Comparison of ENCODE assay signal across 19 cellular contexts in genomic region chr2:107242811-107243210, GRCh38.
DNase-seq lines count a peak whose midpoint lies in the region; ATAC-seq and TF ChIP-seq lines count a peak whose summit lies in the region.
"Had no signal": no experiment of that assay in that cellular context is flagged by ENCODE, and none has a peak within 500 bp of the region (broad histone marks: within the 10 kb centered on the region; RNA-seq: fewer than 3 reads in every experiment).

No MANE protein-coding gene starts in this region.

- peaks cover 11% of the 10 kb centered on the region for H3F3A ChIP-seq in MM.1S (ENCODE audit: insufficient read depth, low read length)

- no peaks in the 10 kb centered on the region for H3K27me3 ChIP-seq in MM.1S (replicated peaks; ENCODE audit: insufficient read depth, low read length)
- H3K27me3 ChIP-seq: BE2C; BLaER1 treated with 17β-estradiol and CSF1 and Interleukin-3, amounts not matched to agents 10 nM and 100 nM had no signal

- POLR2A ChIA-PET in HEK293T (lab: Yijun Ruan, JAX), result no interaction called here

- CTCF ChIA-PET in HEK293T (lab: Yijun Ruan, JAX), result no interaction called here

- H3K9me3 ChIP-seq in MM.1S (replicated peaks; ENCODE audit: insufficient read depth, low read length), result no peaks in the 10 kb centered on the region
- H3K9me3 ChIP-seq: BE2C; BLaER1 treated with 17β-estradiol and CSF1 and Interleukin-3, amounts not matched to agents 10 nM and 100 nM; HAP-1 had no signal

- peak overlapping the region; percentile 56 for H3K4me2 ChIP-seq in MM.1S (ENCODE audit: low read depth, low read length)

- H3K4me1 ChIP-seq in MM.1S (ENCODE audit: low read length), result peaks cover 23% of the 10 kb centered on the region
- H3K4me1 ChIP-seq: BE2C; BLaER1 treated with 17β-estradiol and CSF1 and Interleukin-3, amounts not matched to agents 10 nM and 100 nM; HAP-1 had no signal

- no peaks in the 10 kb centered on the region for H3K79me2 ChIP-seq in MM.1S (ENCODE audit: low read length)

- H3K4me3 ChIP-seq in MM.1S (ENCODE audit: low read length), result no peak overlapping the region
- H3K4me3 ChIP-seq: BLaER1 treated with 17β-estradiol and CSF1 and Interleukin-3, amounts not matched to agents 10 nM and 100 nM; HAP-1 had no signal

- no peaks in the 10 kb centered on the region for H3K9me2 ChIP-seq in MM.1S (replicated peaks; ENCODE audit: insufficient read depth, low read length)

- no peak overlapping the region; the same call in 1 of the 2 replicates for H3K9ac ChIP-seq in MM.1S (ENCODE audit: low read length)
- H3K9ac ChIP-seq: BLaER1 treated with 17β-estradiol and CSF1 and Interleukin-3, amounts not matched to agents 10 nM and 100 nM had no signal

- no peaks in the 10 kb centered on the region for H3K36me3 ChIP-seq in MM.1S (replicated peaks; ENCODE audit: insufficient read depth, low read length)
- H3K36me3 ChIP-seq: BE2C; BLaER1 treated with 17β-estradiol and CSF1 and Interleukin-3, amounts not matched to agents 10 nM and 100 nM; HAP-1 had no signal

- peak overlapping the region; percentile 57; the same call in 1 of the 2 replicates for H3K27ac ChIP-seq in MM.1S (ENCODE audit: low read length)
- H3K27ac ChIP-seq: 22Rv1; BLaER1 treated with 17β-estradiol and CSF1 and Interleukin-3, amounts not matched to agents 10 nM and 100 nM had no signal

- DNase-seq in MM.1S (peak; percentile 81), HEK293T (ENCODE audit: extremely low spot score) (no peak), D341Med (ENCODE audit: low spot score) (no peak), NCI-H1092 (lab: John Stamatoyannopoulos, UW) (no peak), AG08395 (ENCODE audit: low spot score) (no peak)
- DNase-seq: AML-193; BE2C; CD4-positive, alpha-beta T cell; CD8-positive, alpha-beta memory T cell; DMS53; DMS79 treated with DMSO at 0.1 percent for 48 hours; GF-D8; GOT3 had no signal

- peak overlapping the region; percentile 59 for H2AFZ ChIP-seq in MM.1S (ENCODE audit: low read length)

- ATAC-seq in GM18498 (IDR thresholded peaks at IDR 0.05; ENCODE audit: unreplicated experiment), result peak; percentile 39
- ATAC-seq in GM19035 (IDR thresholded peaks at IDR 0.05; ENCODE audit: unreplicated experiment), result peak; percentile 52
- peak; percentile 35 for ATAC-seq in HG02798 (IDR thresholded peaks at IDR 0.05; ENCODE audit: poor library complexity, unreplicated experiment)

- TF ChIP-seq CTCF in MM.1S (IDR thresholded peaks at IDR 0.05; ENCODE audit: low read length), result no peak

- no peaks in the 10 kb centered on the region for H4K20me1 ChIP-seq in MM.1S (ENCODE audit: insufficient read depth, low read length)
- H4K20me1 ChIP-seq: BLaER1 treated with 17β-estradiol and CSF1 and Interleukin-3, amounts not matched to agents 10 nM and 100 nM had no signal

TF ChIP-seq in HEK293T, 16 proteins besides CTCF, POLR2A, EP300 and RAD21:
- TF ChIP-seq PKNOX1 (IDR thresholded peaks at IDR 0.05) (no peak), ELF4 (IDR thresholded peaks at IDR 0.05) (no peak), SUZ12 (IDR thresholded peaks at IDR 0.05) (no peak), L3MBTL2 (conservative IDR thresholded peaks at IDR 0.05) (no peak), FOXK2 (IDR thresholded peaks at IDR 0.05) (no peak), FOXA1 (IDR thresholded peaks at IDR 0.05) (no peak), SP1 (IDR thresholded peaks at IDR 0.05) (no peak), CTBP1 (IDR thresholded peaks at IDR 0.05; ENCODE audit: borderline replicate concordance) (no peak), HDGF (IDR thresholded peaks at IDR 0.05; ENCODE audit: borderline replicate concordance) (no peak), FOXM1 (IDR thresholded peaks at IDR 0.05; ENCODE audit: borderline replicate concordance) (no peak), BHLHE40 (IDR thresholded peaks at IDR 0.05; ENCODE audit: borderline replicate concordance) (no peak), TARDBP (IDR thresholded peaks at IDR 0.05) (no peak), LEF1 (IDR thresholded peaks at IDR 0.05; ENCODE audit: borderline replicate concordance) (no peak), ARNT (IDR thresholded peaks at IDR 0.05) (no peak), NFRKB (IDR thresholded peaks at IDR 0.05) (no peak), ZNF384 (IDR thresholded peaks at IDR 0.05) (no peak)
